In genomic region chr12:104199964-104200363, GRCh38 we compare ENCODE assay signal across 2 cellular contexts.
A peak's percentile ranks its signal among the peaks of the same experiment; 100 is the strongest.
TF ChIP-seq lines count a peak whose summit lies in the region.

No MANE protein-coding gene starts in this region.

TF ChIP-seq in HepG2, 621 proteins besides CTCF, POLR2A, EP300 and RAD21:
- TF ChIP-seq NR1H2 (CRISPR knock-in tag; IDR thresholded peaks at IDR 0.05; ENCODE audit: borderline replicate concordance, low read depth) (no peak), GABPA (IDR thresholded peaks at IDR 0.05; ENCODE audit: low read depth, low read length) (no peak), GABPA (CRISPR knock-in tag; IDR thresholded peaks at IDR 0.05; ENCODE audit: low read depth) (no peak), ZFP1 (CRISPR knock-in tag; IDR thresholded peaks at IDR 0.05) (peak; percentile 96; the same call in 1 of the 2 replicates)
TF ChIP-seq in HepG2: peak in this region for 1.

TF ChIP-seq in K562, 482 proteins besides CTCF, POLR2A, EP300 and RAD21:
- TF ChIP-seq FOXO4 (CRISPR knock-in tag; IDR thresholded peaks at IDR 0.05), result no peak
- no peak for TF ChIP-seq RB1 (IDR thresholded peaks at IDR 0.05; ENCODE audit: low read depth)
- TF ChIP-seq CBX3 (IDR thresholded peaks at IDR 0.05; ENCODE audit: borderline replicate concordance in 1 of 2, low read length in 2 of 2), result peak in 1 of 2 experiments; percentile 72; a peak in 1 of 3 replicates
- peak; percentile 95 for TF ChIP-seq ZFP1 (CRISPR knock-in tag; IDR thresholded peaks at IDR 0.05)
- TF ChIP-seq NR4A1 (CRISPR knock-in tag; IDR thresholded peaks at IDR 0.05), result no peak
- TF ChIP-seq NR4A1 (tag; IDR thresholded peaks at IDR 0.05), result no peak
- no peak for TF ChIP-seq ZNF75A (CRISPR knock-in tag; IDR thresholded peaks at IDR 0.05)
- peak; percentile 14 for TF ChIP-seq ZNF280A (IDR thresholded peaks at IDR 0.05; ENCODE audit: low read depth, partially characterized antibody)
- peak; percentile 19 to 32; a peak in 1 of 4 replicates for TF ChIP-seq TRIM24 (IDR thresholded peaks at IDR 0.05)
- no peak for TF ChIP-seq GATAD2B (IDR thresholded peaks at IDR 0.05; ENCODE audit: borderline replicate concordance)
- no peak for TF ChIP-seq SREBF2 (CRISPR knock-in tag; IDR thresholded peaks at IDR 0.05)
- peak; percentile 63; the same call in 1 of the 2 replicates for TF ChIP-seq TRIM28 (IDR thresholded peaks at IDR 0.05)
- no peak for TF ChIP-seq ZNF143 (CRISPR knock-in tag; IDR thresholded peaks at IDR 0.05)
- no peak for TF ChIP-seq ZBED1 (IDR thresholded peaks at IDR 0.05)
- TF ChIP-seq GMEB1 (CRISPR knock-in tag; IDR thresholded peaks at IDR 0.05), result no peak
